9 cellular contexts compared by ENCODE assay signal in the genomic region with DNA sequence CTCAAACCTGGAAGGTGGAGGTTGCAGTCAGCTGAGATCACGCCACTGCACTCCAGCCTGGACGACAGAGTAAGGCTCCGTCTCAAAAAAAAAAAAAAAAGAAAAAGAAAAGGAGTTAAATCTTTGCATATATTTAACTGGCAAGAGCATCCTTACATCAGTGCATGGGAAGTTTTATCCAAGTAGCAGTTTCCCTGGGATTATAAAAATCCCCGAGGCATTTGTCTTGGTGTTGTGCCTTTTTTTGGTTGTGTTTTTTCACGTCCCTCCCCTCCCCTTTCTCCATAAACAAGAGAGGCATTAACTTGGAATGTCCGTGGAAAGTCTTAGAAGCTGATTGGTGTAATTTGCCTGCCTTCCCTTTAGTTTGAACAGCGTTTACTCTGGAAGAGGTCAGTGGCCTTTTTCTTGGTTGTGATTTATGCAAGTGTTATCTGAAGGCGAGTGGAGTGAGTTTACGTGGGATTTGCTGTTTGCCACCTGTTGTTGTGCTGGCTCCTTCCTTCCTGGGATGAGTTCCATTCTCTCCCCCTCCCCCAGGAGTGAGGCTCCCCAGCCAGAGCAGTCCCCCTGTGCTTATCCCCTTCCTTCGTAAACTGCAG. TPM values are rescaled to one million over a fixed set of nuclear protein-coding genes. Genes with fewer than 3 reads are reported as not detected.
DNase-seq lines count a peak whose midpoint lies in the region; ATAC-seq and TF ChIP-seq lines count a peak whose summit lies in the region.
"Had no signal": no experiment of that assay in that cellular context is flagged by ENCODE, and none has a peak within 500 bp of the region (broad histone marks: within the 10 kb centered on the region; RNA-seq: fewer than 3 reads in every experiment).

No MANE protein-coding gene starts in this region.

- H3K9me3 ChIP-seq in adrenal gland (replicated peaks in 1 of 3) (no peaks in the 10 kb centered on the region), subcutaneous abdominal adipose tissue (ENCODE audit: control insufficient read depth in 5 of 5, low read length in 5 of 5) (no peaks in the 10 kb centered on the region)

- H3K27ac ChIP-seq in adrenal gland, result peak overlapping the region; percentile 56 to 99 (median 95)
- H3K27ac ChIP-seq in subcutaneous abdominal adipose tissue (ENCODE audit: low read depth, low read length), result peak overlapping the region; percentile 99

- peaks cover 93 to 95% of the 10 kb centered on the region in 2 donors for H3K4me1 ChIP-seq in adrenal gland (replicated peaks in 1 of 2)
- peaks cover 17 to 100% (median 98%) of the 10 kb centered on the region in 5 donors for H3K4me1 ChIP-seq in subcutaneous abdominal adipose tissue (ENCODE audit: control insufficient read depth in 5 of 5, insufficient read depth in 5 of 5, low read length in 5 of 5)

- no peak for ATAC-seq in GM18909 (IDR thresholded peaks at IDR 0.05; ENCODE audit: poor library complexity, unreplicated experiment)

- peak overlapping the region; percentile 95 for H3K27ac Mint-ChIP-seq in T-helper 1 cell treated with Interleukin-12 subunit alpha and Interleukin-12 subunit beta and Interleukin-4 antibody, amounts not matched to agents 30 μg/mL and 1 μg/mL, for 36 hours

- H3K4me3 ChIP-seq in adrenal gland (no peak overlapping the region), subcutaneous abdominal adipose tissue (ENCODE audit: low read depth in 1 of 5, low read length in 5 of 5) (no peak overlapping the region)

- in situ Hi-C loops in GM13977 (cut with MboI; ENCODE audit: low pct_unique_long_range_greater_than_20kb, low sequenced_read_pairs, unreplicated experiment), result no loop called here

- peak in 1 of 2 donors; percentile 39 for TF ChIP-seq POLR2A in adrenal gland (IDR thresholded peaks at IDR 0.05)

- DNase-seq in T-helper 1 cell (no peak), adrenal gland (peak in 2 of 7 donors; percentile 46 to 63), kidney tubule cell (ENCODE audit: low spot score) (peak; percentile 26), GM13977 (ENCODE audit: low spot score) (no peak), putamen (ENCODE audit: low spot score) (no peak)
- DNase-seq: activated CD4-positive, alpha-beta T cell treated with anti-CD3 and anti-CD28 coated beads for 4 hours had no signal

- no peaks in the 10 kb centered on the region for H3K27me3 ChIP-seq in adrenal gland
- H3K27me3 ChIP-seq in subcutaneous abdominal adipose tissue (ENCODE audit: control insufficient read depth in 5 of 5, insufficient read depth in 4 of 5, low read length in 5 of 5), result no peaks in the 10 kb centered on the region

- no peaks in the 10 kb centered on the region for H3K36me3 ChIP-seq in adrenal gland (replicated peaks in 1 of 2)
- H3K36me3 ChIP-seq in subcutaneous abdominal adipose tissue (ENCODE audit: control insufficient read depth in 5 of 5, insufficient read depth in 5 of 5, low read length in 5 of 5), result no peaks in the 10 kb centered on the region

- no peaks in the 10 kb centered on the region for H3K9me3 Mint-ChIP-seq in T-helper 1 cell treated with Interleukin-12 subunit alpha and Interleukin-12 subunit beta and Interleukin-4 antibody, amounts not matched to agents 30 μg/mL and 1 μg/mL, for 36 hours

- H3K4me3 Mint-ChIP-seq in T-helper 1 cell treated with Interleukin-12 subunit alpha and Interleukin-12 subunit beta and Interleukin-4 antibody, amounts not matched to agents 30 μg/mL and 1 μg/mL, for 36 hours, result peak overlapping the region; percentile 42

- peak overlapping the region in 1 of 5 donors; percentile 35 for H3K9ac ChIP-seq in subcutaneous abdominal adipose tissue (ENCODE audit: low read length in 5 of 5)

- no peaks in the 10 kb centered on the region for H3K27me3 Mint-ChIP-seq in T-helper 1 cell treated with Interleukin-12 subunit alpha and Interleukin-12 subunit beta and Interleukin-4 antibody, amounts not matched to agents 30 μg/mL and 1 μg/mL, for 36 hours (ENCODE audit: low read depth)

- 21 to 27% (median 23%) methylated on average over 10 of the region's 10 CpGs for WGBS in adrenal gland, 4 donors

- H3K36me3 Mint-ChIP-seq in T-helper 1 cell treated with Interleukin-12 subunit alpha and Interleukin-12 subunit beta and Interleukin-4 antibody, amounts not matched to agents 30 μg/mL and 1 μg/mL, for 36 hours (ENCODE audit: low read depth), result peaks cover 26% of the 10 kb centered on the region

- no peak for TF ChIP-seq CTCF in adrenal gland (IDR thresholded peaks at IDR 0.05)
- TF ChIP-seq CTCF in GM13977 (IDR thresholded peaks at IDR 0.05; ENCODE audit: extremely low read depth, insufficient read depth, missing control alignments), result no peak

- H3K4me1 Mint-ChIP-seq in T-helper 1 cell treated with Interleukin-12 subunit alpha and Interleukin-12 subunit beta and Interleukin-4 antibody, amounts not matched to agents 30 μg/mL and 1 μg/mL, for 36 hours (ENCODE audit: low read depth), result peaks cover 74% of the 10 kb centered on the region

- intact Hi-C loops in adrenal gland (cut with DNase I), result loop anchor here (5.0 to 10.0 kb wide), 2 partner anchors 48 to 50 kb away; no protein-coding TSS in a partner anchor

RNA-seq across cellular contexts. Expression of gene ACTN4, which starts 7.1 kb away (rescaled TPM):
- total RNA-seq in adrenal gland, result 100 to 1,000 TPM; 430 to 773 (median 575) TPM
- polyA plus RNA-seq in adrenal gland, result 100 to 1,000 TPM; 148 to 586 (median 554) TPM

RNA-seq across cellular contexts. Expression of gene EIF3K, which starts 35.6 kb away (rescaled TPM):
- total RNA-seq in adrenal gland, result 100 to 1,000 TPM; 196 to 537 (median 316) TPM
- 100 to 1,000 TPM; 177 to 292 (median 216) TPM for polyA plus RNA-seq in adrenal gland

RNA-seq across cellular contexts. Expression of gene MAP4K1, which starts 36.8 kb away (rescaled TPM):
- total RNA-seq in adrenal gland, result 1 to 10 TPM; 1.4 to 7.9 (median 4.1) TPM
- 10 to 100 TPM in 1 of 3 donors, 1 to 10 TPM in 2; 1.2 to 12.5 (median 6.8) TPM for polyA plus RNA-seq in adrenal gland
